8 cellular contexts compared by ENCODE assay signal in the genomic region with DNA sequence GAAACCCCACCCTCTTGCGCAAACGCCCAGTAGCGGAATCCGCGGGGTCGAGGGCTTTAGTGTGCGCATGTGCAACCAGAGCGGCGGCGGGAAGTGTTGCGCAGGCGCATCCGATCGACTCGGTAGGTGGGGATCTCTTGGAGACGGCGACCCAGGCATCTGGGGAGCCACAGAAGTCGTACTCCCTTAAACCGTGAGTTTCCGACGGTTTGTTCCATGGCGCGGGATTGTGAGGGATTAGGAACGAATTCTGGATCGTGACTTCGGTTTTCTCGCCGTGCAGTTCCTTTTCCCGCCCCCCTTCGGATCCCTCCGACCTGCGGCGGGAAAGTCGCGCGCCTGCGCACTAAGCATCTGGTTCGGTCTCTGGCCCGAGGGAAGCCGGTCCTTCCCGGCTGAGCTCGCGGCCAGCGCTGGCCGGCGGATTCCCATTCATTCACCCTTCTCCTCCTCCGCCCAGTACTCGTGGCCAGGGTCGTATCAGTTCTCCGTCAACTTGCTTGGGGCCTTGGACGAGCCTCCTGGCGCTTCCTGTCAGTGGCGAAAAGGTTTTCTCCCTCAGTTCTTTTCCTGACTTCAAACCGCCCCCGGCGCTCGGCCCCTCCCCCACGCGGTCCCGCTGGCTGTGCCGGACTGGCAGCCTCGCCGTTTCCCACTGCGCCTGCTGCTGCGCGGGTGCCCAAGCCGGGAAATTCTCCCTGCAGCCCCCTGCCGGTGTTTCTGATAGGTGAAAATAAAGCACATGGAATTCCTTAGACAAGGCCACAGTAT. TPM values are rescaled to one million over a fixed set of nuclear protein-coding genes. Genes with fewer than 3 reads are reported as not detected.
DNase-seq lines count a peak whose midpoint lies in the region; ATAC-seq and TF ChIP-seq lines count a peak whose summit lies in the region.

TSS of gene CDC7 (plus strand) at position 96 of the 771 bp plus-strand sequence. CDS start 866 bp downstream, outside the sequence.

- intact Hi-C loops in activated T-helper 1 cell treated with anti-CD3 and anti-CD28 coated beads, Interleukin-12 subunit alpha, Interleukin-12 subunit beta, Interleukin-2, Interleukin-4 antibody, amounts not matched to agents 30 ng/mL and 10 ng/mL and 1 ng/mL, durations not matched to agents 14 hours and 24 hours and 36 hours (cut with micrococcal nuclease), result loop anchor here (1.0 to 10.0 kb wide), 13 partner anchors 10 to 1121 kb away; partner anchors contain the start of genes BTBD8, GFI1 and TGFBR3

- peaks cover 34% of the 10 kb centered on the region for H3K4me1 Mint-ChIP-seq in activated T-helper 1 cell treated with anti-CD3 and anti-CD28 coated beads, Interleukin-12 subunit alpha, Interleukin-12 subunit beta, Interleukin-2, Interleukin-4 antibody, amounts not matched to agents 30 ng/mL and 10 ng/mL and 1 ng/mL, durations not matched to agents 14 hours and 24 hours and 36 hours (ENCODE audit: low read depth)
- H3K4me1 Mint-ChIP-seq in naive thymus-derived CD8-positive, alpha-beta T cell, result peaks cover 2 to 22% (median 16%) of the 10 kb centered on the region in 4 donors
- H3K4me1 Mint-ChIP-seq in stimulated activated naive B cell treated with anti-CD40 and anti-IgM and Interleukin-4, amounts not matched to agents 10 μg/mL and 1 μg/mL and 100 μg/mL, for 72 hours, result peaks cover 0 to 9% of the 10 kb centered on the region in 2 donors

- H3K4me3 Mint-ChIP-seq in activated T-helper 1 cell treated with anti-CD3 and anti-CD28 coated beads, Interleukin-12 subunit alpha, Interleukin-12 subunit beta, Interleukin-2, Interleukin-4 antibody, amounts not matched to agents 30 ng/mL and 10 ng/mL and 1 ng/mL, durations not matched to agents 14 hours and 24 hours and 36 hours, result no peak within 1 kb of the TSS
- no peak within 1 kb of the TSS for H3K4me3 Mint-ChIP-seq in naive thymus-derived CD8-positive, alpha-beta T cell
- no peak within 1 kb of the TSS for H3K4me3 Mint-ChIP-seq in stimulated activated naive B cell treated with anti-CD40 and anti-IgM and Interleukin-4, amounts not matched to agents 10 μg/mL and 1 μg/mL and 100 μg/mL, for 72 hours

- POLR2A ChIA-PET in naive thymus-derived CD8-positive, alpha-beta T cell (lab: Charles Lee), result interaction anchor here (0.6 kb wide), 1 partner anchor 198 kb away, joined by 3 read pairs; no protein-coding TSS in a partner anchor

- peak; percentile 80 for ATAC-seq in GM21737 (IDR thresholded peaks at IDR 0.05; ENCODE audit: unreplicated experiment)
- peak; percentile 83 to 90 for ATAC-seq in naive thymus-derived CD8-positive, alpha-beta T cell
- ATAC-seq in stimulated activated naive B cell treated with anti-CD40 and anti-IgM and Interleukin-4, amounts not matched to agents 10 μg/mL and 1 μg/mL and 100 μg/mL, for 72 hours (replicated peaks), result peak; percentile 86 to 92

- no peak within 1 kb of the TSS for H3K27ac Mint-ChIP-seq in activated T-helper 1 cell treated with anti-CD3 and anti-CD28 coated beads, Interleukin-12 subunit alpha, Interleukin-12 subunit beta, Interleukin-2, Interleukin-4 antibody, amounts not matched to agents 30 ng/mL and 10 ng/mL and 1 ng/mL, durations not matched to agents 14 hours and 24 hours and 36 hours
- no peak within 1 kb of the TSS for H3K27ac Mint-ChIP-seq in naive thymus-derived CD8-positive, alpha-beta T cell
- no peak within 1 kb of the TSS for H3K27ac Mint-ChIP-seq in stimulated activated naive B cell treated with anti-CD40 and anti-IgM and Interleukin-4, amounts not matched to agents 10 μg/mL and 1 μg/mL and 100 μg/mL, for 72 hours

- H2AFZ ChIP-seq in KMS-11 (ENCODE audit: low read depth), result peak within 1 kb of the TSS; percentile 75

- H3K79me2 ChIP-seq in KMS-11 (ENCODE audit: insufficient read depth, low read depth), result peaks cover 9% of the 10 kb centered on the region; the same call in 1 of the 2 replicates

- H3K4me2 ChIP-seq in KMS-11, result peak within 1 kb of the TSS; percentile 81

- H3K9me3 Mint-ChIP-seq in activated T-helper 1 cell treated with anti-CD3 and anti-CD28 coated beads, Interleukin-12 subunit alpha, Interleukin-12 subunit beta, Interleukin-2, Interleukin-4 antibody, amounts not matched to agents 30 ng/mL and 10 ng/mL and 1 ng/mL, durations not matched to agents 14 hours and 24 hours and 36 hours, result no peaks in the 10 kb centered on the region
- no peaks in the 10 kb centered on the region for H3K9me3 Mint-ChIP-seq in naive thymus-derived CD8-positive, alpha-beta T cell
- H3K9me3 Mint-ChIP-seq in stimulated activated naive B cell treated with anti-CD40 and anti-IgM and Interleukin-4, amounts not matched to agents 10 μg/mL and 1 μg/mL and 100 μg/mL, for 72 hours, result no peaks in the 10 kb centered on the region

- peak within 1 kb of the TSS; percentile 1 for H3K4me3 ChIP-seq in KMS-11 (IDR thresholded peaks at IDR 0.05; ENCODE audit: insufficient read depth, low read depth, low read length)
- H3K4me3 ChIP-seq in Peyer's patch, result peak within 1 kb of the TSS; percentile 67 to 83 (median 76)
- peak within 1 kb of the TSS; percentile 87 for H3K4me3 ChIP-seq in fibroblast of mammary gland (ENCODE audit: control insufficient read depth, low read depth, low read length)

- peaks cover 13% of the 10 kb centered on the region for H3K36me3 Mint-ChIP-seq in activated T-helper 1 cell treated with anti-CD3 and anti-CD28 coated beads, Interleukin-12 subunit alpha, Interleukin-12 subunit beta, Interleukin-2, Interleukin-4 antibody, amounts not matched to agents 30 ng/mL and 10 ng/mL and 1 ng/mL, durations not matched to agents 14 hours and 24 hours and 36 hours (ENCODE audit: low read depth)
- H3K36me3 Mint-ChIP-seq in naive thymus-derived CD8-positive, alpha-beta T cell, result no peaks in the 10 kb centered on the region
- H3K36me3 Mint-ChIP-seq in stimulated activated naive B cell treated with anti-CD40 and anti-IgM and Interleukin-4, amounts not matched to agents 10 μg/mL and 1 μg/mL and 100 μg/mL, for 72 hours, result peaks cover 0 to 9% of the 10 kb centered on the region in 2 donors

- H3K9ac ChIP-seq in KMS-11, result peak within 1 kb of the TSS; percentile 83

- H3K36me3 ChIP-seq in KMS-11 (ENCODE audit: insufficient read depth) (no peaks in the 10 kb centered on the region), Peyer's patch (no peaks in the 10 kb centered on the region)

- H3K4me1 ChIP-seq in KMS-11 (ENCODE audit: low read depth, poor library complexity, severe bottlenecking) (peaks cover 28% of the 10 kb centered on the region), Peyer's patch (peaks cover 0 to 11% (median 0%) of the 10 kb centered on the region in 4 donors)

- no peaks in the 10 kb centered on the region for H3K9me3 ChIP-seq in Peyer's patch

- DNase-seq in Daoy (ENCODE audit: low read depth) (peak; percentile 98), Peyer's patch (peak; percentile 82 to 94 (median 83)), fibroblast of mammary gland (ENCODE audit: low read depth) (peak; percentile 93)
- DNase-seq in activated T-helper 1 cell treated with anti-CD3 and anti-CD28 coated beads, Interleukin-12 subunit alpha, Interleukin-12 subunit beta, Interleukin-2, Interleukin-4 antibody, amounts not matched to agents 30 ng/mL and 10 ng/mL and 1 ng/mL, durations not matched to agents 14 hours and 24 hours and 36 hours (ENCODE audit: low spot score), result peak; percentile 81
- DNase-seq in naive thymus-derived CD8-positive, alpha-beta T cell, result peak; percentile 67 to 91 (median 77)
- peak; percentile 80 for DNase-seq in stimulated activated naive B cell treated with anti-CD40 and anti-IgM and Interleukin-4, amounts not matched to agents 10 μg/mL and 1 μg/mL and 100 μg/mL, for 72 hours

- TF ChIP-seq CTCF in KMS-11 (conservative IDR thresholded peaks at IDR 0.05; ENCODE audit: low read depth, low read length) (peak; percentile 52), Peyer's patch (IDR thresholded peaks at IDR 0.05) (peak in 2 of 6 experiments; percentile 25 to 26), fibroblast of mammary gland (conservative IDR thresholded peaks at IDR 0.05; ENCODE audit: control insufficient read depth, insufficient read depth, low read depth, low read length) (peak; percentile 25)

- H4K20me1 ChIP-seq in KMS-11 (ENCODE audit: insufficient read depth), result no peaks in the 10 kb centered on the region

- no peaks in the 10 kb centered on the region for H3K27me3 Mint-ChIP-seq in activated T-helper 1 cell treated with anti-CD3 and anti-CD28 coated beads, Interleukin-12 subunit alpha, Interleukin-12 subunit beta, Interleukin-2, Interleukin-4 antibody, amounts not matched to agents 30 ng/mL and 10 ng/mL and 1 ng/mL, durations not matched to agents 14 hours and 24 hours and 36 hours (ENCODE audit: insufficient read depth)
- no peaks in the 10 kb centered on the region for H3K27me3 Mint-ChIP-seq in naive thymus-derived CD8-positive, alpha-beta T cell
- no peaks in the 10 kb centered on the region for H3K27me3 Mint-ChIP-seq in stimulated activated naive B cell treated with anti-CD40 and anti-IgM and Interleukin-4, amounts not matched to agents 10 μg/mL and 1 μg/mL and 100 μg/mL, for 72 hours

- no peak for TF ChIP-seq POLR2A in Peyer's patch (IDR thresholded peaks at IDR 0.05)

- H3K27ac ChIP-seq in KMS-11 (peak within 1 kb of the TSS; percentile 76), Peyer's patch (peak within 1 kb of the TSS; percentile 64 to 86 (median 77))

- no peaks in the 10 kb centered on the region for H3K27me3 ChIP-seq in KMS-11 (ENCODE audit: insufficient read depth, low read depth)
- no peaks in the 10 kb centered on the region for H3K27me3 ChIP-seq in Peyer's patch

RNA-seq across cellular contexts. Expression of gene CDC7, which starts in this region (rescaled TPM):
- total RNA-seq in Daoy (2014; rRNA removed; shearing (Covaris generic)), result 26.2 and 29.0 TPM in 2 replicates
- 10 to 100 TPM in 1 of 4 donors, 1 to 10 TPM in 3; 1.2 to 10.7 (median 2.9) TPM for total RNA-seq in Peyer's patch
- 19.9 and 23.1 TPM in 2 replicates for total RNA-seq in activated T-helper 1 cell treated with anti-CD3 and anti-CD28 coated beads, Interleukin-12 subunit alpha, Interleukin-12 subunit beta, Interleukin-2, Interleukin-4 antibody, amounts not matched to agents 30 ng/mL and 10 ng/mL and 1 ng/mL, durations not matched to agents 14 hours and 24 hours and 36 hours
- 1 to 10 TPM; 9.1 to 9.5 TPM for total RNA-seq in naive thymus-derived CD8-positive, alpha-beta T cell
- 1 to 10 TPM; 2.9 to 3.5 (median 3.3) TPM for polyA plus RNA-seq in naive thymus-derived CD8-positive, alpha-beta T cell

Comparison
In these comparisons a context has a peak if more than half of its experiments do, and no peak if none do; other contexts are left out.
1. Peak in every context shown above with its lines: DNase-seq, ATAC-seq, H3K4me3 ChIP-seq and H3K27ac ChIP-seq.
2. H3K4me3 ChIP-seq: peak in every context shown above with its lines; median percentile 87 in fibroblast of mammary gland; 76 in Peyer's patch; 1 in KMS-11.